Comparison of ENCODE assay signal across 7 cellular contexts in the genomic region with DNA sequence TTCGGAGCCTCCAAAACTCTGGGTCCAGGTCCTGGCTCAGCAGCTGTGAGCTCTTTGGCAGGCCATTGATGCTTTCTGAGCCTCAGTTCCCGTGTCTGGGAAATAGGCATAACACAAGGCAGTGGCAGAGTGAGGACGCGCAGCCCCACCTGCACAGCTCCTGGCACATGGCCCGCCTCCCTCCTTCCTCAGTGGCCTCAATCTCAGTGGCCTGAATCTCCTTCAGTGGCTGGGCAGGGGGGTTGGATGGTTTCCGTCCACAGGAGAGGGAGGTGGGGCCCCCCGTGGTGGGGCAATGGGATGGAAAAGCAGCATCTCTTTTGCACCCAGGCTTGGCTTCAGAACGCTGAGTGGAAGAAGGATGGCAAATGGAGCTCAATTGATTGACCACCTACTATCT. TPM values are rescaled to one million over a fixed set of nuclear protein-coding genes. Genes with fewer than 3 reads are reported as not detected.
"Had no signal": no experiment of that assay in that cellular context is flagged by ENCODE, and none has a peak within 500 bp of the region (broad histone marks: within the 10 kb centered on the region; RNA-seq: fewer than 3 reads in every experiment).

No MANE protein-coding gene starts in this region.

- H3K9me3 Mint-ChIP-seq: H9 had no signal

- ATAC-seq: K562 had no signal

- H3K27ac Mint-ChIP-seq: H9 had no signal

- DNase-seq: GM23248, GOT3, H9, HCEC 1CT, IMR-90, KG1 had no signal

- H3K4me3 Mint-ChIP-seq: H9 had no signal

RNA-seq across cellular contexts. Expression of a gene that starts 5.1 kb away (rescaled TPM):
- total RNA-seq: GM23248, IMR-90, K562 had no signal
